In the genomic region with DNA sequence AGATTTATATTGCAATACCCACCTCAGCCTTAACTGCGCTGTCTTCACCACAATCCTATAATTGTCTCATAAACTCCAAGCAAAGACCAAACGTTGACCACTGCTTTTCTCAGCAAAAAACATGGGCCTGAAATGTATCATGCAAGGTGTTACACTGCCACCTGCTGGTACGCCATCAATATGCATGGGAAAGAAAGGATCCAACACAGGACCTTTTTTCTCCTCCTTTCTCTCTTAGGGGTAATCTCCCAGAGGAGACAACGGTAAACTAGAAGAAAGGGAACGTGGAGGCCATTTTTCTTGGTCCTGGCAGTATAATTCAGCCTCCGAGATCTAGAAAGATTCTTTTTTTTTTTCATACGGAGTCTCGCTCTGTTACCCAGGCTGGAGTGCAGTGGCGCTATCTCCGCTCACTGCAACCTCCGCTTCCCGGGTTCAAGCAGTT, we compare ENCODE assay signal across 8 cellular contexts.
DNase-seq lines count a peak whose midpoint lies in the region; ATAC-seq and TF ChIP-seq lines count a peak whose summit lies in the region.

No MANE protein-coding gene starts in this region.

- CTCF ChIA-PET in GM10248 (lab: Yijun Ruan, JAX): interaction anchor here (0.7 to 5.6 kb wide), 30 partner anchors 9 to 1012 kb away, joined by 3 to 64 read pairs (median 3); a partner anchor contains a TSS

- H3K9ac ChIP-seq in adipocyte (ENCODE audit: low read length): peak overlapping the region; percentile 20

- no peaks in the 10 kb centered on the region for H3K9me3 ChIP-seq in adipocyte (ENCODE audit: control insufficient read depth, low read length)

- peak; percentile 51 for ATAC-seq in HG02588 (IDR thresholded peaks at IDR 0.05; ENCODE audit: unreplicated experiment)
- ATAC-seq in left cardiac atrium: peak; percentile 97
- ATAC-seq in GM21515 (IDR thresholded peaks at IDR 0.05; ENCODE audit: unreplicated experiment): no peak

- DNase-seq in GM10248 (ENCODE audit: extremely low spot score): peak; percentile 59
- DNase-seq in NCI-H1436 (lab: John Stamatoyannopoulos, UW): peak; percentile 81
- peak; percentile 74 for DNase-seq in T follicular helper cell (ENCODE audit: low read depth)
- peak; percentile 96 for DNase-seq in adipocyte (ENCODE audit: low read depth)
- peak; percentile 81 for DNase-seq in left cardiac atrium
- peak; percentile 81 for DNase-seq in retina

- peaks cover 12% of the 10 kb centered on the region for H3K4me1 ChIP-seq in adipocyte (ENCODE audit: control insufficient read depth, insufficient read depth, low read length)

- no peak overlapping the region for H3K4me3 ChIP-seq in adipocyte (ENCODE audit: low read length)

- no peaks in the 10 kb centered on the region for H3K36me3 ChIP-seq in adipocyte (ENCODE audit: control insufficient read depth, insufficient read depth, low read length, severe bottlenecking)

- peak; percentile 85 for TF ChIP-seq CTCF in GM10248 (IDR thresholded peaks at IDR 0.05; ENCODE audit: control extremely low read depth, extremely low read depth, low read depth, missing control alignments)

- POLR2A ChIA-PET in GM10248 (lab: Yijun Ruan, JAX): no interaction called here

- H3K27me3 ChIP-seq in adipocyte (replicated peaks; ENCODE audit: control insufficient read depth, insufficient read depth, low read length): peaks cover 22% of the 10 kb centered on the region

- intact Hi-C loops in left cardiac atrium (cut with DNase I): loop anchor here (2.0 to 10.0 kb wide), 4 partner anchors 130 to 827 kb away; a partner anchor contains a TSS
